Comparison of ENCODE assay signal across 1 cellular context in the genomic region with DNA sequence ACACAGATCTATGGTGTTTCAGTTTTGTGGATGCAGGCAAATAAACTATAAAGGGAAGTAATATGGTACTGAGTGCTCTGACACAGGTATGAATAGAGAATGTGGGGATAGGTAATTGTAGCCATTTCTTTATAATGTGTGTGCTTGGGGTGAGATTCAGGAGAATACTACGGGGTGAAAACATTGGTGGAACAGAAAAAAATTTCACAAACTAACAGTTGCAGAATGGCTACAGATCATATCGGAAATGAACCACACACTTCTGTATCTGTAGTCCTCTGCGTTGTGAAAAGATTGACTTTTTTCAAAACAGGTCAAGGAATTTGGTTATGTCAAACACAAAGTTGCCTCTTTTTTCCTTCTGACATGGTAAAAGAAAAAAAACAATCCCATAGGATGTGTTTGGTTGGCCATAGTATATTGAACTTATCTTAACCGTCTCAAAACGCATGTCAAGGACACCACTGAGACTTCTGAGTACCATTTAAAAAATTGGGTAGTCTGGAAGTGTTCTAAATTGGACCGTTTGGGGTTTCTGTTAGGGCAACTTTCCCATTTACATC.
TF ChIP-seq lines count a peak whose summit lies in the region.

No MANE protein-coding gene starts in this region.

TF ChIP-seq in SK-N-SH treated with all-trans-retinoic acid at 6 μM for 48 hours, 23 proteins besides CTCF, POLR2A, EP300 and RAD21 (continued from another document):
- TF ChIP-seq, protein P1, sequence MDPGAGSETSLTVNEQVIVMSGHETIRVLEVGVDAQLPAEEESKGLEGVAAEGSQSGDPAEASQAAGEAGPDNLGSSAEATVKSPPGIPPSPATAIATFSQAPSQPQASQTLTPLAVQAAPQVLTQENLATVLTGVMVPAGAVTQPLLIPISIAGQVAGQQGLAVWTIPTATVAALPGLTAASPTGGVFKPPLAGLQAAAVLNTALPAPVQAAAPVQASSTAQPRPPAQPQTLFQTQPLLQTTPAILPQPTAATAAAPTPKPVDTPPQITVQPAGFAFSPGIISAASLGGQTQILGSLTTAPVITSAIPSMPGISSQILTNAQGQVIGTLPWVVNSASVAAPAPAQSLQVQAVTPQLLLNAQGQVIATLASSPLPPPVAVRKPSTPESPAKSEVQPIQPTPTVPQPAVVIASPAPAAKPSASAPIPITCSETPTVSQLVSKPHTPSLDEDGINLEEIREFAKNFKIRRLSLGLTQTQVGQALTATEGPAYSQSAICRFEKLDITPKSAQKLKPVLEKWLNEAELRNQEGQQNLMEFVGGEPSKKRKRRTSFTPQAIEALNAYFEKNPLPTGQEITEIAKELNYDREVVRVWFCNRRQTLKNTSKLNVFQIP (CRISPR knock-in tag; IDR thresholded peaks at IDR 0.05; ENCODE audit: borderline replicate concordance, low read depth) = no peak
- TF ChIP-seq OSR1 (CRISPR knock-in tag; IDR thresholded peaks at IDR 0.05) = no peak
- TF ChIP-seq, protein P2, sequence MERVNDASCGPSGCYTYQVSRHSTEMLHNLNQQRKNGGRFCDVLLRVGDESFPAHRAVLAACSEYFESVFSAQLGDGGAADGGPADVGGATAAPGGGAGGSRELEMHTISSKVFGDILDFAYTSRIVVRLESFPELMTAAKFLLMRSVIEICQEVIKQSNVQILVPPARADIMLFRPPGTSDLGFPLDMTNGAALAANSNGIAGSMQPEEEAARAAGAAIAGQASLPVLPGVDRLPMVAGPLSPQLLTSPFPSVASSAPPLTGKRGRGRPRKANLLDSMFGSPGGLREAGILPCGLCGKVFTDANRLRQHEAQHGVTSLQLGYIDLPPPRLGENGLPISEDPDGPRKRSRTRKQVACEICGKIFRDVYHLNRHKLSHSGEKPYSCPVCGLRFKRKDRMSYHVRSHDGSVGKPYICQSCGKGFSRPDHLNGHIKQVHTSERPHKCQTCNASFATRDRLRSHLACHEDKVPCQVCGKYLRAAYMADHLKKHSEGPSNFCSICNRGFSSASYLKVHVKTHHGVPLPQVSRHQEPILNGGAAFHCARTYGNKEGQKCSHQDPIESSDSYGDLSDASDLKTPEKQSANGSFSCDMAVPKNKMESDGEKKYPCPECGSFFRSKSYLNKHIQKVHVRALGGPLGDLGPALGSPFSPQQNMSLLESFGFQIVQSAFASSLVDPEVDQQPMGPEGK (CRISPR knock-in tag; IDR thresholded peaks at IDR 0.05; ENCODE audit: borderline replicate concordance) = no peak
- TF ChIP-seq GLIS3 (CRISPR knock-in tag; IDR thresholded peaks at IDR 0.05) = no peak
- TF ChIP-seq, protein P3, sequence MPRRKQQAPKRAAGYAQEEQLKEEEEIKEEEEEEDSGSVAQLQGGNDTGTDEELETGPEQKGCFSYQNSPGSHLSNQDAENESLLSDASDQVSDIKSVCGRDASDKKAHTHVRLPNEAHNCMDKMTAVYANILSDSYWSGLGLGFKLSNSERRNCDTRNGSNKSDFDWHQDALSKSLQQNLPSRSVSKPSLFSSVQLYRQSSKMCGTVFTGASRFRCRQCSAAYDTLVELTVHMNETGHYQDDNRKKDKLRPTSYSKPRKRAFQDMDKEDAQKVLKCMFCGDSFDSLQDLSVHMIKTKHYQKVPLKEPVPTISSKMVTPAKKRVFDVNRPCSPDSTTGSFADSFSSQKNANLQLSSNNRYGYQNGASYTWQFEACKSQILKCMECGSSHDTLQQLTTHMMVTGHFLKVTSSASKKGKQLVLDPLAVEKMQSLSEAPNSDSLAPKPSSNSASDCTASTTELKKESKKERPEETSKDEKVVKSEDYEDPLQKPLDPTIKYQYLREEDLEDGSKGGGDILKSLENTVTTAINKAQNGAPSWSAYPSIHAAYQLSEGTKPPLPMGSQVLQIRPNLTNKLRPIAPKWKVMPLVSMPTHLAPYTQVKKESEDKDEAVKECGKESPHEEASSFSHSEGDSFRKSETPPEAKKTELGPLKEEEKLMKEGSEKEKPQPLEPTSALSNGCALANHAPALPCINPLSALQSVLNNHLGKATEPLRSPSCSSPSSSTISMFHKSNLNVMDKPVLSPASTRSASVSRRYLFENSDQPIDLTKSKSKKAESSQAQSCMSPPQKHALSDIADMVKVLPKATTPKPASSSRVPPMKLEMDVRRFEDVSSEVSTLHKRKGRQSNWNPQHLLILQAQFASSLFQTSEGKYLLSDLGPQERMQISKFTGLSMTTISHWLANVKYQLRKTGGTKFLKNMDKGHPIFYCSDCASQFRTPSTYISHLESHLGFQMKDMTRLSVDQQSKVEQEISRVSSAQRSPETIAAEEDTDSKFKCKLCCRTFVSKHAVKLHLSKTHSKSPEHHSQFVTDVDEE (CRISPR knock-in tag; IDR thresholded peaks at IDR 0.05) = no peak
- TF ChIP-seq ESRRG (CRISPR knock-in tag; IDR thresholded peaks at IDR 0.05) = no peak
- no peak for TF ChIP-seq TOX (CRISPR knock-in tag; IDR thresholded peaks at IDR 0.05; ENCODE audit: borderline replicate concordance)
- TF ChIP-seq RARB (CRISPR knock-in tag; IDR thresholded peaks at IDR 0.05) = no peak
- no peak for TF ChIP-seq BACH2 (CRISPR knock-in tag; IDR thresholded peaks at IDR 0.05; ENCODE audit: borderline replicate concordance)
- no peak for TF ChIP-seq ARNTL (CRISPR knock-in tag; IDR thresholded peaks at IDR 0.05; ENCODE audit: borderline replicate concordance, low read depth)
- TF ChIP-seq CSDC2 (CRISPR knock-in tag; IDR thresholded peaks at IDR 0.05) = no peak
- no peak for TF ChIP-seq ZFP3 (CRISPR knock-in tag; IDR thresholded peaks at IDR 0.05)
- no peak for TF ChIP-seq ZNF70 (CRISPR knock-in tag; IDR thresholded peaks at IDR 0.05)
